Comparison of ENCODE assay signal across 1 cellular context in the genomic region with DNA sequence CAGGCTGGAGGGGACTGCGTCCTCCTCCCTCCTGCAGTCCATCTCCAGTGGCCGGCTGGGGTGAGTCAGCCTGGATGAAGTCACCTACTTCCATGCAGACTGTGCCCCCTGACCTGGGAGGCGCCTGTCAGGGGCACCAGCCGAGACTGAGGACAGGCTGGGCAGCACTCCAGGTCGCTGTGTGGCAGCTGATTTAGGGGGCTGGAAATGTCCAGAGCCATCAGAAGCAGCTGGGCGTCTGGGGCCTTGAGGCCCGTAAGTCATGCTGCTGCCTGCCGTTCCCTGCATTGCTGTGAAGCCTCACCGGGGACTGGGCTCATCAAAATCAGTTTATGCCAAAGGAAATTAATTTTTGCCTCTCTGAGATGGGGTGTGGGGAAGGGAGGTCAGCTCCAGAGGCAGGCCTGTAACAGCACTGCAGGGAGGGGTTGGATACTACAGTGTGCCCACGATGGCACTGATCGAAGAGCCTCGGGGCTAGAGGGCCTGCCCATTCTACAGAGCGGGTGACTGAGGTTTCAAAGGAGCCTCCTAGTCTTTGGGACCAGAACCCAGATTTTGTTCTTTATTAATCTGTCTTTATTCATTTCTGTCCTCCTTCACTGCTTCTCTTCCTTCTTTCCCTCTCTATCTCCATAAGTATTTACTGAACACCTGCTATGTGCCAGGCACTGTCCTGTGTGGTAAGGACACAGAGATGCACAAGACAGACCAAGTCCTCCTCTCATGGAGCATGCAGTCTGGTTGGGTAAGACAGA.
TF ChIP-seq lines count a peak whose summit lies in the region.

No MANE protein-coding gene starts in this region.

TF ChIP-seq in HepG2, 621 proteins besides CTCF, POLR2A, EP300 and RAD21 (continued from another document and continues in another):
- TF ChIP-seq, protein P1, sequence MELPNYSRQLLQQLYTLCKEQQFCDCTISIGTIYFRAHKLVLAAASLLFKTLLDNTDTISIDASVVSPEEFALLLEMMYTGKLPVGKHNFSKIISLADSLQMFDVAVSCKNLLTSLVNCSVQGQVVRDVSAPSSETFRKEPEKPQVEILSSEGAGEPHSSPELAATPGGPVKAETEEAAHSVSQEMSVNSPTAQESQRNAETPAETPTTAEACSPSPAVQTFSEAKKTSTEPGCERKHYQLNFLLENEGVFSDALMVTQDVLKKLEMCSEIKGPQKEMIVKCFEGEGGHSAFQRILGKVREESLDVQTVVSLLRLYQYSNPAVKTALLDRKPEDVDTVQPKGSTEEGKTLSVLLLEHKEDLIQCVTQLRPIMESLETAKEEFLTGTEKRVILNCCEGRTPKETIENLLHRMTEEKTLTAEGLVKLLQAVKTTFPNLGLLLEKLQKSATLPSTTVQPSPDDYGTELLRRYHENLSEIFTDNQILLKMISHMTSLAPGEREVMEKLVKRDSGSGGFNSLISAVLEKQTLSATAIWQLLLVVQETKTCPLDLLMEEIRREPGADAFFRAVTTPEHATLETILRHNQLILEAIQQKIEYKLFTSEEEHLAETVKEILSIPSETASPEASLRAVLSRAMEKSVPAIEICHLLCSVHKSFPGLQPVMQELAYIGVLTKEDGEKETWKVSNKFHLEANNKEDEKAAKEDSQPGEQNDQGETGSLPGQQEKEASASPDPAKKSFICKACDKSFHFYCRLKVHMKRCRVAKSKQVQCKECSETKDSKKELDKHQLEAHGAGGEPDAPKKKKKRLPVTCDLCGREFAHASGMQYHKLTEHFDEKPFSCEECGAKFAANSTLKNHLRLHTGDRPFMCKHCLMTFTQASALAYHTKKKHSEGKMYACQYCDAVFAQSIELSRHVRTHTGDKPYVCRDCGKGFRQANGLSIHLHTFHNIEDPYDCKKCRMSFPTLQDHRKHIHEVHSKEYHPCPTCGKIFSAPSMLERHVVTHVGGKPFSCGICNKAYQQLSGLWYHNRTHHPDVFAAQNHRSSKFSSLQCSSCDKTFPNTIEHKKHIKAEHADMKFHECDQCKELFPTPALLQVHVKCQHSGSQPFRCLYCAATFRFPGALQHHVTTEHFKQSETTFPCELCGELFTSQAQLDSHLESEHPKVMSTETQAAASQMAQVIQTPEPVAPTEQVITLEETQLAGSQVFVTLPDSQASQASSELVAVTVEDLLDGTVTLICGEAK (IDR thresholded peaks at IDR 0.05) = no peak
- TF ChIP-seq, protein P1 (CRISPR knock-in tag; IDR thresholded peaks at IDR 0.05) = no peak
- TF ChIP-seq ZNF615 (CRISPR knock-in tag; IDR thresholded peaks at IDR 0.05; ENCODE audit: borderline replicate concordance) (no peak), NFIB (CRISPR knock-in tag; IDR thresholded peaks at IDR 0.05; ENCODE audit: borderline replicate concordance) (no peak), GMEB2 (CRISPR knock-in tag; IDR thresholded peaks at IDR 0.05; ENCODE audit: low read depth) (no peak), GTF2F1 (IDR thresholded peaks at IDR 0.05; ENCODE audit: low read length) (no peak), ZBED4 (CRISPR knock-in tag; IDR thresholded peaks at IDR 0.05; ENCODE audit: borderline replicate concordance) (no peak), HNRNPUL1 (IDR thresholded peaks at IDR 0.05; ENCODE audit: low read depth, low read length) (no peak), SMAD3 (CRISPR knock-in tag; IDR thresholded peaks at IDR 0.05) (no peak), DPF2 (CRISPR knock-in tag; IDR thresholded peaks at IDR 0.05; ENCODE audit: borderline replicate concordance, low read depth) (peak; percentile 68), ERF (CRISPR knock-in tag; IDR thresholded peaks at IDR 0.05) (0 out of 2 replicates have a peak, but pooled peaks have one; percentile 16), ZNF850 (CRISPR knock-in tag; conservative IDR thresholded peaks at IDR 0.05) (no peak), TFDP2 (CRISPR knock-in tag; IDR thresholded peaks at IDR 0.05) (no peak), FOXO1 (CRISPR knock-in tag; IDR thresholded peaks at IDR 0.05) (no peak), U2AF1 (optimal IDR thresholded peaks at IDR 0.05; ENCODE audit: low read depth, low read length) (no peak), HCFC1 (IDR thresholded peaks at IDR 0.05; ENCODE audit: low read depth, low read length) (no peak), REXO4 (CRISPR knock-in tag; IDR thresholded peaks at IDR 0.05; ENCODE audit: borderline replicate concordance) (no peak)
- TF ChIP-seq, protein P2, sequence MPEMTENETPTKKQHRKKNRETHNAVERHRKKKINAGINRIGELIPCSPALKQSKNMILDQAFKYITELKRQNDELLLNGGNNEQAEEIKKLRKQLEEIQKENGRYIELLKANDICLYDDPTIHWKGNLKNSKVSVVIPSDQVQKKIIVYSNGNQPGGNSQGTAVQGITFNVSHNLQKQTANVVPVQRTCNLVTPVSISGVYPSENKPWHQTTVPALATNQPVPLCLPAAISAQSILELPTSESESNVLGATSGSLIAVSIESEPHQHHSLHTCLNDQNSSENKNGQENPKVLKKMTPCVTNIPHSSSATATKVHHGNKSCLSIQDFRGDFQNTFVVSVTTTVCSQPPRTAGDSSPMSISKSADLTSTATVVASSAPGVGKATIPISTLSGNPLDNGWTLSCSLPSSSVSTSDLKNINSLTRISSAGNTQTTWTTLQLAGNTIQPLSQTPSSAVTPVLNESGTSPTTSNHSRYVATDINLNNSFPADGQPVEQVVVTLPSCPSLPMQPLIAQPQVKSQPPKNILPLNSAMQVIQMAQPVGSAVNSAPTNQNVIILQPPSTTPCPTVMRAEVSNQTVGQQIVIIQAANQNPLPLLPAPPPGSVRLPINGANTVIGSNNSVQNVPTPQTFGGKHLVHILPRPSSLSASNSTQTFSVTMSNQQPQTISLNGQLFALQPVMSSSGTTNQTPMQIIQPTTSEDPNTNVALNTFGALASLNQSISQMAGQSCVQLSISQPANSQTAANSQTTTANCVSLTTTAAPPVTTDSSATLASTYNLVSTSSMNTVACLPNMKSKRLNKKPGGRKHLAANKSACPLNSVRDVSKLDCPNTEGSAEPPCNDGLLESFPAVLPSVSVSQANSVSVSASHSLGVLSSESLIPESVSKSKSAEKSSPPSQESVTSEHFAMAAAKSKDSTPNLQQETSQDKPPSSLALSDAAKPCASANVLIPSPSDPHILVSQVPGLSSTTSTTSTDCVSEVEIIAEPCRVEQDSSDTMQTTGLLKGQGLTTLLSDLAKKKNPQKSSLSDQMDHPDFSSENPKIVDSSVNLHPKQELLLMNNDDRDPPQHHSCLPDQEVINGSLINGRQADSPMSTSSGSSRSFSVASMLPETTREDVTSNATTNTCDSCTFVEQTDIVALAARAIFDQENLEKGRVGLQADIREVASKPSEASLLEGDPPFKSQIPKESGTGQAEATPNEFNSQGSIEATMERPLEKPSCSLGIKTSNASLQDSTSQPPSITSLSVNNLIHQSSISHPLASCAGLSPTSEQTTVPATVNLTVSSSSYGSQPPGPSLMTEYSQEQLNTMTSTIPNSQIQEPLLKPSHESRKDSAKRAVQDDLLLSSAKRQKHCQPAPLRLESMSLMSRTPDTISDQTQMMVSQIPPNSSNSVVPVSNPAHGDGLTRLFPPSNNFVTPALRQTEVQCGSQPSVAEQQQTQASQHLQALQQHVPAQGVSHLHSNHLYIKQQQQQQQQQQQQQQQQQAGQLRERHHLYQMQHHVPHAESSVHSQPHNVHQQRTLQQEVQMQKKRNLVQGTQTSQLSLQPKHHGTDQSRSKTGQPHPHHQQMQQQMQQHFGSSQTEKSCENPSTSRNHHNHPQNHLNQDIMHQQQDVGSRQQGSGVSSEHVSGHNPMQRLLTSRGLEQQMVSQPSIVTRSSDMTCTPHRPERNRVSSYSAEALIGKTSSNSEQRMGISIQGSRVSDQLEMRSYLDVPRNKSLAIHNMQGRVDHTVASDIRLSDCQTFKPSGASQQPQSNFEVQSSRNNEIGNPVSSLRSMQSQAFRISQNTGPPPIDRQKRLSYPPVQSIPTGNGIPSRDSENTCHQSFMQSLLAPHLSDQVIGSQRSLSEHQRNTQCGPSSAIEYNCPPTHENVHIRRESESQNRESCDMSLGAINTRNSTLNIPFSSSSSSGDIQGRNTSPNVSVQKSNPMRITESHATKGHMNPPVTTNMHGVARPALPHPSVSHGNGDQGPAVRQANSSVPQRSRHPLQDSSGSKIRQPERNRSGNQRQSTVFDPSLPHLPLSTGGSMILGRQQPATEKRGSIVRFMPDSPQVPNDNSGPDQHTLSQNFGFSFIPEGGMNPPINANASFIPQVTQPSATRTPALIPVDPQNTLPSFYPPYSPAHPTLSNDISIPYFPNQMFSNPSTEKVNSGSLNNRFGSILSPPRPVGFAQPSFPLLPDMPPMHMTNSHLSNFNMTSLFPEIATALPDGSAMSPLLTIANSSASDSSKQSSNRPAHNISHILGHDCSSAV (CRISPR knock-in tag; IDR thresholded peaks at IDR 0.05; ENCODE audit: borderline replicate concordance) = no peak
- TF ChIP-seq, protein P3, sequence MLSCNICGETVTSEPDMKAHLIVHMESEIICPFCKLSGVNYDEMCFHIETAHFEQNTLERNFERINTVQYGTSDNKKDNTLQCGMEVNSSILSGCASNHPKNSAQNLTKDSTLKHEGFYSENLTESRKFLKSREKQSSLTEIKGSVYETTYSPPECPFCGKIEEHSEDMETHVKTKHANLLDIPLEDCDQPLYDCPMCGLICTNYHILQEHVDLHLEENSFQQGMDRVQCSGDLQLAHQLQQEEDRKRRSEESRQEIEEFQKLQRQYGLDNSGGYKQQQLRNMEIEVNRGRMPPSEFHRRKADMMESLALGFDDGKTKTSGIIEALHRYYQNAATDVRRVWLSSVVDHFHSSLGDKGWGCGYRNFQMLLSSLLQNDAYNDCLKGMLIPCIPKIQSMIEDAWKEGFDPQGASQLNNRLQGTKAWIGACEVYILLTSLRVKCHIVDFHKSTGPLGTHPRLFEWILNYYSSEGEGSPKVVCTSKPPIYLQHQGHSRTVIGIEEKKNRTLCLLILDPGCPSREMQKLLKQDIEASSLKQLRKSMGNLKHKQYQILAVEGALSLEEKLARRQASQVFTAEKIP (CRISPR knock-in tag; IDR thresholded peaks at IDR 0.05; ENCODE audit: borderline replicate concordance) = no peak
